Comparison of ENCODE assay signal across 14 cellular contexts in genomic region chr17:29840884-29841283, GRCh38.
DNase-seq lines count a peak whose midpoint lies in the region; ATAC-seq and TF ChIP-seq lines count a peak whose summit lies in the region.
"Had no signal": no experiment of that assay in that cellular context is flagged by ENCODE, and none has a peak within 500 bp of the region (broad histone marks: within the 10 kb centered on the region; RNA-seq: fewer than 3 reads in every experiment).

No MANE protein-coding gene starts in this region.

- H4K8ac ChIP-seq in IMR-90 (ENCODE audit: low read depth in 2 of 2, low read length in 2 of 2) = no peak overlapping the region

- dilution Hi-C loops in IMR-90 (cut with HindIII; ENCODE audit: low sequenced_read_pairs, unreplicated experiment) = no loop called here

- peaks cover 6% of the 10 kb centered on the region for H3K4me1 ChIP-seq in IMR-90 (ENCODE audit: control insufficient read depth, insufficient read depth, low read length)

- no peak overlapping the region for H2BK5ac ChIP-seq in IMR-90 (ENCODE audit: low read depth, low read length, poor library complexity, severe bottlenecking)

- no peak overlapping the region for H3K18ac ChIP-seq in IMR-90 (ENCODE audit: low read depth, low read length)

- in situ Hi-C loops in IMR-90 (cut with MboI; ENCODE audit: low sequenced_read_pairs) (no loop called here), astrocyte of the spinal cord (cut with HindIII; ENCODE audit: low sequenced_read_pairs) (no loop called here)

- TF ChIP-seq POLR2A in IMR-90 (IDR thresholded peaks at IDR 0.05; ENCODE audit: low read depth, low read length) = no peak

- no peak overlapping the region for H3K56ac ChIP-seq in IMR-90 (ENCODE audit: extremely low read depth, insufficient read depth, low read length)

- no peak overlapping the region for H2AFZ ChIP-seq in IMR-90 (replicated peaks; ENCODE audit: low read length, poor library complexity)

- H3K9me1 ChIP-seq in IMR-90 (ENCODE audit: insufficient read depth, low read length) = peaks cover 11% of the 10 kb centered on the region; the same call in 1 of the 2 replicates

- H4K5ac ChIP-seq in IMR-90 (ENCODE audit: low read depth, low read length) = no peak overlapping the region

- intact Hi-C loops in IMR-90 (cut with micrococcal nuclease) = no loop called here

- H3K4me3 ChIP-seq in IMR-90 (ENCODE audit: insufficient read depth, low read depth, low read length) = no peak overlapping the region
- no peak overlapping the region for H3K4me3 ChIP-seq in astrocyte of the spinal cord (ENCODE audit: low read depth, low read length)
- H3K4me3 ChIP-seq: left ventricle myocardium inferior had no signal

- H3K4me2 ChIP-seq in IMR-90 (ENCODE audit: low read depth, low read length) = no peak overlapping the region

- TF ChIP-seq CTCF in IMR-90 (conservative IDR thresholded peaks at IDR 0.05; ENCODE audit: low read depth, low read length) (no peak), astrocyte of the spinal cord (IDR thresholded peaks at IDR 0.05; ENCODE audit: low read depth, low read length) (no peak), type B pancreatic cell (conservative IDR thresholded peaks at IDR 0.05) (no peak)

- peak overlapping the region; percentile 85 for H3K27ac Mint-ChIP-seq in type B pancreatic cell
- H3K27ac Mint-ChIP-seq: activated CD4-positive, alpha-beta memory T cell treated with anti-CD3 and anti-CD28 coated beads, Interleukin-2, amount 10 ng/mL, durations not matched to agents 7 days and 5 days; naive B cell had no signal

- H3K27me3 Mint-ChIP-seq in type B pancreatic cell = no peaks in the 10 kb centered on the region
- H3K27me3 Mint-ChIP-seq: activated CD4-positive, alpha-beta memory T cell treated with anti-CD3 and anti-CD28 coated beads, Interleukin-2, amount 10 ng/mL, durations not matched to agents 7 days and 5 days; naive B cell had no signal

- H2BK15ac ChIP-seq in IMR-90 (ENCODE audit: low read depth, low read length) = no peak overlapping the region

- no TSS peak for BruUV-seq in IMR-90 (replicated peaks; lab: Mats Ljungman, UMichigan)

- H3K27me3 ChIP-seq in IMR-90 (ENCODE audit: control insufficient read depth, insufficient read depth, low read length) = no peaks in the 10 kb centered on the region

- peak; percentile 27; the same call in 1 of the 2 replicates for ATAC-seq in IMR-90 (ENCODE audit: low read depth)

- no peaks in the 10 kb centered on the region for H3K9me3 ChIP-seq in IMR-90 (ENCODE audit: control insufficient read depth, insufficient read depth, low read length)
- H3K9me3 ChIP-seq: left ventricle myocardium inferior had no signal

- H2AK5ac ChIP-seq in IMR-90 (ENCODE audit: low read depth, low read length) = no peak overlapping the region

- peaks cover 7 to 51% of the 10 kb centered on the region in 2 experiments; a peak in 3 of 4 replicates for H3K79me1 ChIP-seq in IMR-90 (ENCODE audit: low read depth in 1 of 2, low read length in 2 of 2)

- no peak overlapping the region for H3K4me3 Mint-ChIP-seq in type B pancreatic cell
- H3K4me3 Mint-ChIP-seq: activated CD4-positive, alpha-beta memory T cell treated with anti-CD3 and anti-CD28 coated beads, Interleukin-2, amount 10 ng/mL, durations not matched to agents 7 days and 5 days; naive B cell had no signal

- H2AK9ac ChIP-seq in IMR-90 (replicated peaks; ENCODE audit: low read depth, low read length, poor library complexity) = no peak overlapping the region

- peak overlapping the region; percentile 69 for H3K14ac ChIP-seq in IMR-90 (replicated peaks; ENCODE audit: low read depth, low read length)

- TF ChIP-seq RAD21 in IMR-90 (IDR thresholded peaks at IDR 0.05; ENCODE audit: low read length) = no peak

- peaks cover 3% of the 10 kb centered on the region; the same call in 1 of the 2 replicates for H4K20me1 ChIP-seq in IMR-90 (ENCODE audit: insufficient read depth, low read length)

- H3K9me3 Mint-ChIP-seq in type B pancreatic cell = no peaks in the 10 kb centered on the region
- H3K9me3 Mint-ChIP-seq: activated CD4-positive, alpha-beta memory T cell treated with anti-CD3 and anti-CD28 coated beads, Interleukin-2, amount 10 ng/mL, durations not matched to agents 7 days and 5 days; naive B cell had no signal

- H3K36me3 ChIP-seq in IMR-90 (ENCODE audit: control insufficient read depth, insufficient read depth, low read length) = no peaks in the 10 kb centered on the region
- H3K36me3 ChIP-seq: left ventricle myocardium inferior had no signal

- no peaks in the 10 kb centered on the region for H3K36me3 Mint-ChIP-seq in type B pancreatic cell

- no peak overlapping the region for H3K9ac ChIP-seq in IMR-90 (ENCODE audit: low read depth, low read length)

- CTCF ChIA-PET in IMR-90 (lab: Yijun Ruan, JAX) = no interaction called here

- peak; percentile 81 for DNase-seq in IMR-90
- peak; percentile 42 for DNase-seq in astrocyte of the spinal cord (ENCODE audit: low read depth, low spot score)
- peak; percentile 59 for DNase-seq in hepatic stellate cell (ENCODE audit: low spot score)
- DNase-seq in type B pancreatic cell (ENCODE audit: extremely low spot score, unreplicated experiment) = no peak
- no peak for DNase-seq in activated T-cell treated with anti-CD3 and anti-CD28 coated beads for 4 hours
- DNase-seq in nucleus accumbens (lab: John Stamatoyannopoulos, UW) = no peak
- no peak for DNase-seq in NCI-H510A (lab: John Stamatoyannopoulos, UW)
- DNase-seq: activated CD4-positive, alpha-beta memory T cell treated with anti-CD3 and anti-CD28 coated beads, Interleukin-2, amount 10 ng/mL, durations not matched to agents 7 days and 5 days; DMS79 treated with DMSO at 0.1 percent for 48 hours; hippocampal formation; left ventricle myocardium inferior; naive B cell; NCI-H187; NCI-H510A treated with DMSO at 0.1 percent for 48 hours had no signal

- no peak overlapping the region for H2BK20ac ChIP-seq in IMR-90 (ENCODE audit: low read depth, low read length)

- no peak overlapping the region for H2BK120ac ChIP-seq in IMR-90 (ENCODE audit: low read depth, low read length)

- no peak overlapping the region for H4K91ac ChIP-seq in IMR-90 (ENCODE audit: insufficient read depth, low read depth, low read length)

- no peak overlapping the region for H3K27ac ChIP-seq in IMR-90 (ENCODE audit: insufficient read depth, low read length)
- H3K27ac ChIP-seq: left ventricle myocardium inferior had no signal

- peak overlapping the region; percentile 60; the same call in 1 of the 2 replicates for H3K23ac ChIP-seq in IMR-90 (ENCODE audit: low read depth, low read length)

- H3K4ac ChIP-seq in IMR-90 (ENCODE audit: low read depth, low read length) = no peak overlapping the region

- peaks cover 30% of the 10 kb centered on the region for H3K4me1 Mint-ChIP-seq in type B pancreatic cell (ENCODE audit: unreplicated experiment)
- H3K4me1 Mint-ChIP-seq: activated CD4-positive, alpha-beta memory T cell treated with anti-CD3 and anti-CD28 coated beads, Interleukin-2, amount 10 ng/mL, durations not matched to agents 7 days and 5 days had no signal

- POLR2A ChIA-PET in IMR-90 (lab: Charles Lee; ENCODE audit: unreplicated experiment) = no interaction called here

TF ChIP-seq in IMR-90, 13 proteins besides CTCF, POLR2A, EP300 and RAD21:
- TF ChIP-seq ELK1 (IDR thresholded peaks at IDR 0.05; ENCODE audit: borderline replicate concordance, low read depth, low read length) (no peak), NFE2L2 (IDR thresholded peaks at IDR 0.05; ENCODE audit: low read depth, low read length) (no peak), CHD1 (IDR thresholded peaks at IDR 0.05; ENCODE audit: low read depth, low read length) (no peak), MAZ (IDR thresholded peaks at IDR 0.05; ENCODE audit: borderline replicate concordance, low read depth, low read length) (no peak), CEBPB (IDR thresholded peaks at IDR 0.05; ENCODE audit: low read depth, low read length) (no peak), MAFK (IDR thresholded peaks at IDR 0.05; ENCODE audit: low read depth, low read length) (no peak), USF2 (IDR thresholded peaks at IDR 0.05; ENCODE audit: low read depth, low read length) (no peak)
TF ChIP-seq in IMR-90: peak in this region for 0.

Comparison
In these comparisons a context has a peak if more than half of its experiments do, and no peak if none do; other contexts are left out.
1. DNase-seq: peak in IMR-90 (single experiment), astrocyte of the spinal cord (single experiment) and hepatic stellate cell (single experiment); none in type B pancreatic cell (single experiment), activated T-cell treated with anti-CD3 and anti-CD28 coated beads for 4 hours (single experiment), nucleus accumbens (0 of 56) and NCI-H510A (single experiment).